ENCODE assay signal across 9 cellular contexts in genomic region chr12:2739832-2740641, GRCh38. TPM values are rescaled to one million over a fixed set of nuclear protein-coding genes. Genes with fewer than 3 reads are reported as not detected.
DNase-seq lines count a peak whose midpoint lies in the region; ATAC-seq and TF ChIP-seq lines count a peak whose summit lies in the region.
"Had no signal": no experiment of that assay in that cellular context is flagged by ENCODE, and none has a peak within 500 bp of the region (broad histone marks: within the 10 kb centered on the region; RNA-seq: fewer than 3 reads in every experiment).

No MANE protein-coding gene starts in this region.

- H3K4me1 ChIP-seq in breast epithelium: no peaks in the 10 kb centered on the region

- peaks cover 3% of the 10 kb centered on the region for H3K4me1 Mint-ChIP-seq in T-helper 17 cell
- H3K4me1 Mint-ChIP-seq in T-cell: peaks cover 0 to 6% (median 0%) of the 10 kb centered on the region in 3 donors

- H3K27me3 Mint-ChIP-seq in T-helper 17 cell (peaks cover 50% of the 10 kb centered on the region), T-cell (peaks cover 4 to 16% of the 10 kb centered on the region in 2 donors)

- H3K36me3 Mint-ChIP-seq in T-helper 17 cell (ENCODE audit: low read depth) (peaks cover 2% of the 10 kb centered on the region), T-cell (no peaks in the 10 kb centered on the region)

- H3K4me3 ChIP-seq in MG63: no peak overlapping the region
- no peak overlapping the region for H3K4me3 ChIP-seq in breast epithelium

- H3K9me3 Mint-ChIP-seq in T-cell: no peaks in the 10 kb centered on the region
- H3K9me3 Mint-ChIP-seq: central memory CD8-positive, alpha-beta T cell had no signal

- H3K27ac ChIP-seq in C4-2B (no peak overlapping the region), breast epithelium (no peak overlapping the region)

- H3K27ac Mint-ChIP-seq in T-helper 17 cell: no peak overlapping the region
- H3K27ac Mint-ChIP-seq in T-cell: no peak overlapping the region

- H3K27me3 ChIP-seq in MG63: peaks cover 11% of the 10 kb centered on the region
- no peaks in the 10 kb centered on the region for H3K27me3 ChIP-seq in breast epithelium

- H3K9me3 ChIP-seq in MG63 (no peaks in the 10 kb centered on the region), breast epithelium (no peaks in the 10 kb centered on the region), T-helper 17 cell (ENCODE audit: control insufficient read depth, low read length, poor library complexity, severe bottlenecking) (no peaks in the 10 kb centered on the region)

- DNase-seq in MG63: peak; percentile 7
- DNase-seq in breast epithelium (ENCODE audit: low spot score in 2 of 2): no peak
- peak; percentile 46 for DNase-seq in medulla oblongata (ENCODE audit: extremely low spot score)
- DNase-seq in T-helper 17 cell: no peak
- DNase-seq in T-cell: no peak

- CTCF ChIA-PET in T-cell (lab: Charles Lee): interaction anchor here in 1 of 2 donors (0.7 kb wide), 1 partner anchor 245 kb away, joined by 3 read pairs; no protein-coding TSS in a partner anchor

- TF ChIP-seq POLR2A in breast epithelium (IDR thresholded peaks at IDR 0.05): no peak

- peak; percentile 93 for TF ChIP-seq CTCF in C4-2B (conservative IDR thresholded peaks at IDR 0.05)
- peak in 2 of 3 donors; percentile 33 to 58 for TF ChIP-seq CTCF in breast epithelium (IDR thresholded peaks at IDR 0.05)

- H3K4me3 Mint-ChIP-seq in T-helper 17 cell: no peak overlapping the region
- no peak overlapping the region for H3K4me3 Mint-ChIP-seq in T-cell
- H3K4me3 Mint-ChIP-seq: central memory CD8-positive, alpha-beta T cell had no signal

- H3K36me3 ChIP-seq in MG63: no peaks in the 10 kb centered on the region
- no peaks in the 10 kb centered on the region for H3K36me3 ChIP-seq in breast epithelium

- intact Hi-C loops in breast epithelium (cut with DNase I; ENCODE audit: low total_unique reads): no loop called here

- ATAC-seq in HG03442 (IDR thresholded peaks at IDR 0.05; ENCODE audit: unreplicated experiment): no peak
- no peak for ATAC-seq in T-helper 17 cell
- ATAC-seq in T-cell (replicated peaks in 1 of 4): no peak
- no peak for ATAC-seq in GM19351 (IDR thresholded peaks at IDR 0.05; ENCODE audit: unreplicated experiment)

- POLR2A ChIA-PET in T-cell (lab: Charles Lee): no interaction called here

RNA-seq across cellular contexts. Expression of gene FKBP4, which starts 54.7 kb away (rescaled TPM):
- total RNA-seq in MG63 (2014; rRNA removed; shearing (Covaris generic); ENCODE audit: low replicate concordance): 94.6 and 105 TPM in 2 replicates
- total RNA-seq in breast epithelium (10 to 100 TPM; 30.4 to 70.8 (median 50.1) TPM), T-helper 17 cell (10 to 100 TPM; 41.9 to 44.9 TPM), T-cell (10 to 100 TPM; 47.7 to 61.3 (median 52.5) TPM)

Comparison
In these comparisons a context has a peak if more than half of its experiments do, and no peak if none do; other contexts are left out.
1. DNase-seq: peak in MG63 (single experiment) and medulla oblongata (single experiment); none in breast epithelium (0 of 2), T-helper 17 cell (0 of 3) and T-cell (0 of 34).